In genomic region chr2:220315098-220315785, GRCh38 we compare ENCODE assay signal across 16 cellular contexts.
"Had no signal": no experiment of that assay in that cellular context is flagged by ENCODE, and none has a peak within 500 bp of the region (broad histone marks: within the 10 kb centered on the region; RNA-seq: fewer than 3 reads in every experiment).

No MANE protein-coding gene starts in this region.

- H3K4me3 ChIP-seq: heart left ventricle, left lung, pancreas, stomach, thoracic aorta, vagina had no signal

- H3K9me3 ChIP-seq: pancreas, thoracic aorta, vagina had no signal

- H3K4me1 ChIP-seq: left lung, pancreas, stomach had no signal

- H3K36me3 ChIP-seq: heart left ventricle, left lung, pancreas, stomach, thoracic aorta, vagina had no signal

- H3K27me3 ChIP-seq: heart left ventricle, left lung, pancreas, stomach, vagina had no signal

- DNase-seq: activated CD4-positive, alpha-beta T cell treated with anti-CD3 and anti-CD28 coated beads, Interleukin-2, amount 50 U/mL, for 4 hours; activated gamma-delta T cell treated with Interleukin-2 at 50 U/mL for 16 hours; activated naive CD8-positive, alpha-beta T cell treated with anti-CD3 and anti-CD28 coated beads for 36 hours; activated T-cell treated with anti-CD3 and anti-CD28 coated beads, Interleukin-2, amount 50 U/mL, for 72 hours; anterior cingulate cortex; dermis blood vessel endothelial cell; foreskin melanocyte; islet precursor cell; left lung; mesenchymal stem cell; pancreas; small intestine; stomach had no signal

- H3K27ac ChIP-seq: heart left ventricle, left lung, pancreas, stomach, thoracic aorta, vagina had no signal

- FAIRE-seq: pancreas, small intestine had no signal
